Comparison of ENCODE assay signal across 30 cellular contexts in genomic region chr4:60378010-60378409, GRCh38.
"Had no signal": no experiment of that assay in that cellular context is flagged by ENCODE, and none has a peak within 500 bp of the region (broad histone marks: within the 10 kb centered on the region; RNA-seq: fewer than 3 reads in every experiment).

No MANE protein-coding gene starts in this region.

- ATAC-seq: activated CD4-positive, alpha-beta T cell treated with anti-CD3 and anti-CD28 coated beads for 36 hours; activated CD4-positive, CD25-positive, alpha-beta regulatory T cell treated with anti-CD3 and anti-CD28 coated beads, Interleukin-2, amount 50 U/mL, for 24 hours; activated CD8-positive, alpha-beta memory T cell treated with anti-CD3 and anti-CD28 coated beads, Interleukin-2, amount 10 ng/mL, durations not matched to agents 7 days and 5 days; activated CD8-positive, alpha-beta T cell treated with anti-CD3 and anti-CD28 coated beads, Interleukin-2, amount 10 ng/mL, durations not matched to agents 7 days and 5 days; activated naive CD8-positive, alpha-beta T cell treated with anti-CD3 and anti-CD28 coated beads, Interleukin-2, amount 50 U/mL, for 24 hours; WTC11 had no signal

- DNase-seq: activated CD4-positive, alpha-beta memory T cell treated with anti-CD3 and anti-CD28 coated beads, Interleukin-2, amount 10 ng/mL, durations not matched to agents 7 days and 5 days; activated CD4-positive, alpha-beta T cell treated with anti-CD3 and anti-CD28 coated beads for 1 hour; activated CD4-positive, alpha-beta T cell treated with anti-CD3 and anti-CD28 coated beads for 36 hours; activated CD4-positive, alpha-beta T cell treated with anti-CD3 and anti-CD28 coated beads for 48 hours; activated CD4-positive, alpha-beta T cell treated with anti-CD3 and anti-CD28 coated beads, Interleukin-2, amount 10 ng/mL, durations not matched to agents 7 days and 5 days; activated CD4-positive, alpha-beta T cell treated with anti-CD3 and anti-CD28 coated beads, Interleukin-2, amount 50 U/mL, for 48 hours; activated CD4-positive, CD25-positive, alpha-beta regulatory T cell; activated CD8-positive, alpha-beta memory T cell treated with anti-CD3 and anti-CD28 coated beads for 24 hours; activated CD8-positive, alpha-beta memory T cell treated with anti-CD3 and anti-CD28 coated beads, Interleukin-2, amount 10 ng/mL, durations not matched to agents 7 days and 5 days; activated CD8-positive, alpha-beta memory T cell treated with anti-CD3 and anti-CD28 coated beads, Interleukin-2, amount 50 U/mL, for 48 hours; activated CD8-positive, alpha-beta T cell treated with anti-CD3 and anti-CD28 coated beads, Interleukin-2, amount 10 ng/mL, durations not matched to agents 7 days and 5 days; activated effector memory CD4-positive, alpha-beta T cell treated with Interleukin-2 at 50 U/mL for 16 hours; activated gamma-delta T cell; activated naive CD4-positive, alpha-beta T cell treated with anti-CD3 and anti-CD28 coated beads, Interleukin-2, amount 10 ng/mL, durations not matched to agents 7 days and 5 days; activated naive CD4-positive, alpha-beta T cell treated with Interleukin-2 at 50 U/mL for 16 hours; activated naive CD8-positive, alpha-beta T cell treated with anti-CD3 and anti-CD28 coated beads, Interleukin-2, amount 10 ng/mL, durations not matched to agents 7 days and 5 days; activated naive CD8-positive, alpha-beta T cell treated with anti-CD3 and anti-CD28 coated beads, Interleukin-2, amount 50 U/mL, for 24 hours; activated T-cell treated with anti-CD3 and anti-CD28 coated beads, Interleukin-2, amount 50 U/mL, for 24 hours; activated T-cell treated with anti-CD3 and anti-CD28 coated beads, Interleukin-2, amount 50 U/mL, for 48 hours; amygdala; anterior cingulate cortex; caudate nucleus; cerebellar nuclear complex; T-helper 2 cell; T-helper 9 cell; WERI-Rb-1 had no signal

- H3K4me1 ChIP-seq: ascending aorta had no signal

- H3K4me3 ChIP-seq: ascending aorta, cardiac muscle cell had no signal

- H3K9me3 ChIP-seq: ascending aorta had no signal

- H3K27me3 ChIP-seq: ascending aorta, cardiac muscle cell had no signal

- H3K27ac ChIP-seq: ascending aorta, cardiac muscle cell, WERI-Rb-1 had no signal

- H3K36me3 ChIP-seq: ascending aorta, cardiac muscle cell, WERI-Rb-1 had no signal
